ENCODE assay signal across 1 cellular context in genomic region chr19:19260842-19261241, GRCh38.
TF ChIP-seq lines count a peak whose summit lies in the region.

No MANE protein-coding gene starts in this region.

TF ChIP-seq in neural cell, 6 proteins besides CTCF, POLR2A, EP300 and RAD21:
- TF ChIP-seq MXI1 (conservative IDR thresholded peaks at IDR 0.05; ENCODE audit: poor library complexity, severe bottlenecking) (no peak), POLR2AphosphoS5 (IDR thresholded peaks at IDR 0.05) (no peak), SMC3 (conservative IDR thresholded peaks at IDR 0.05; ENCODE audit: poor library complexity) (no peak), EZH2 (IDR thresholded peaks at IDR 0.05; ENCODE audit: borderline replicate concordance, insufficient read depth, low read length, poor library complexity, severe bottlenecking) (no peak), TAF1 (IDR thresholded peaks at IDR 0.05; ENCODE audit: low read depth) (no peak)
- TF ChIP-seq, protein P1, sequence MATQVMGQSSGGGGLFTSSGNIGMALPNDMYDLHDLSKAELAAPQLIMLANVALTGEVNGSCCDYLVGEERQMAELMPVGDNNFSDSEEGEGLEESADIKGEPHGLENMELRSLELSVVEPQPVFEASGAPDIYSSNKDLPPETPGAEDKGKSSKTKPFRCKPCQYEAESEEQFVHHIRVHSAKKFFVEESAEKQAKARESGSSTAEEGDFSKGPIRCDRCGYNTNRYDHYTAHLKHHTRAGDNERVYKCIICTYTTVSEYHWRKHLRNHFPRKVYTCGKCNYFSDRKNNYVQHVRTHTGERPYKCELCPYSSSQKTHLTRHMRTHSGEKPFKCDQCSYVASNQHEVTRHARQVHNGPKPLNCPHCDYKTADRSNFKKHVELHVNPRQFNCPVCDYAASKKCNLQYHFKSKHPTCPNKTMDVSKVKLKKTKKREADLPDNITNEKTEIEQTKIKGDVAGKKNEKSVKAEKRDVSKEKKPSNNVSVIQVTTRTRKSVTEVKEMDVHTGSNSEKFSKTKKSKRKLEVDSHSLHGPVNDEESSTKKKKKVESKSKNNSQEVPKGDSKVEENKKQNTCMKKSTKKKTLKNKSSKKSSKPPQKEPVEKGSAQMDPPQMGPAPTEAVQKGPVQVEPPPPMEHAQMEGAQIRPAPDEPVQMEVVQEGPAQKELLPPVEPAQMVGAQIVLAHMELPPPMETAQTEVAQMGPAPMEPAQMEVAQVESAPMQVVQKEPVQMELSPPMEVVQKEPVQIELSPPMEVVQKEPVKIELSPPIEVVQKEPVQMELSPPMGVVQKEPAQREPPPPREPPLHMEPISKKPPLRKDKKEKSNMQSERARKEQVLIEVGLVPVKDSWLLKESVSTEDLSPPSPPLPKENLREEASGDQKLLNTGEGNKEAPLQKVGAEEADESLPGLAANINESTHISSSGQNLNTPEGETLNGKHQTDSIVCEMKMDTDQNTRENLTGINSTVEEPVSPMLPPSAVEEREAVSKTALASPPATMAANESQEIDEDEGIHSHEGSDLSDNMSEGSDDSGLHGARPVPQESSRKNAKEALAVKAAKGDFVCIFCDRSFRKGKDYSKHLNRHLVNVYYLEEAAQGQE (IDR thresholded peaks at IDR 0.05; ENCODE audit: borderline replicate concordance): no peak
